In genomic region chr17:29594441-29595090, GRCh38 we compare ENCODE assay signal across 8 cellular contexts. TPM values are rescaled to one million over a fixed set of nuclear protein-coding genes. Genes with fewer than 3 reads are reported as not detected.
DNase-seq lines count a peak whose midpoint lies in the region; ATAC-seq and TF ChIP-seq lines count a peak whose summit lies in the region.

No MANE protein-coding gene starts in this region.

- peak overlapping the region; percentile 95 for H3K4me3 ChIP-seq in left ventricle myocardium inferior
- no peak overlapping the region for H3K4me3 ChIP-seq in upper lobe of right lung
- no peak overlapping the region for H3K4me3 ChIP-seq in prostate gland

- no peak for TF ChIP-seq POLR2A in prostate gland (IDR thresholded peaks at IDR 0.05)

- no peaks in the 10 kb centered on the region for H3K27me3 Mint-ChIP-seq in activated T-helper 17 cell treated with anti-CD3 and anti-CD28 coated beads, Interleukin-2, amount 50 U/mL, for 72 hours

- no peaks in the 10 kb centered on the region for H3K9me3 Mint-ChIP-seq in activated T-helper 17 cell treated with anti-CD3 and anti-CD28 coated beads, Interleukin-2, amount 50 U/mL, for 72 hours

- H3K27ac ChIP-seq in left ventricle myocardium inferior (replicated peaks) (no peak overlapping the region), layer of hippocampus (ENCODE audit: low read depth, low read length) (peak overlapping the region; percentile 52), upper lobe of right lung (no peak overlapping the region), prostate gland (no peak overlapping the region)

- TF ChIP-seq CTCF in left ventricle myocardium inferior (IDR thresholded peaks at IDR 0.05; ENCODE audit: borderline replicate concordance) (no peak), upper lobe of right lung (IDR thresholded peaks at IDR 0.05) (no peak), prostate gland (IDR thresholded peaks at IDR 0.05) (no peak)

- intact Hi-C loops in left ventricle myocardium inferior (cut with micrococcal nuclease) (no loop called here), left ventricle myocardium superior (cut with micrococcal nuclease) (no loop called here), upper lobe of right lung (cut with DNase I) (no loop called here), prostate gland (cut with DNase I) (no loop called here)

- DNase-seq in left ventricle myocardium inferior = no peak
- DNase-seq in left ventricle myocardium superior = no peak
- DNase-seq in upper lobe of right lung = peak; percentile 62
- no peak for DNase-seq in prostate gland (ENCODE audit: low spot score)
- no peak for DNase-seq in NCI-H82 (lab: John Stamatoyannopoulos, UW)

- no peak overlapping the region for H3K27ac Mint-ChIP-seq in activated T-helper 17 cell treated with anti-CD3 and anti-CD28 coated beads, Interleukin-2, amount 50 U/mL, for 72 hours

- H3K27me3 ChIP-seq in left ventricle myocardium inferior (ENCODE audit: low read depth) (no peaks in the 10 kb centered on the region), layer of hippocampus (ENCODE audit: control insufficient read depth, insufficient read depth, low read length) (no peaks in the 10 kb centered on the region), upper lobe of right lung (no peaks in the 10 kb centered on the region), prostate gland (replicated peaks; ENCODE audit: insufficient read depth) (no peaks in the 10 kb centered on the region)

- H3K4me1 Mint-ChIP-seq in activated T-helper 17 cell treated with anti-CD3 and anti-CD28 coated beads, Interleukin-2, amount 50 U/mL, for 72 hours = no peaks in the 10 kb centered on the region

- 84% methylated on average over 12 of the region's 12 CpGs for WGBS in prostate gland

- H3K36me3 ChIP-seq in left ventricle myocardium inferior (no peaks in the 10 kb centered on the region), upper lobe of right lung (no peaks in the 10 kb centered on the region), prostate gland (no peaks in the 10 kb centered on the region)

- H3K4me1 ChIP-seq in left ventricle myocardium inferior (peaks cover 72% of the 10 kb centered on the region), upper lobe of right lung (peaks cover 38% of the 10 kb centered on the region), prostate gland (replicated peaks) (peaks cover 16% of the 10 kb centered on the region)

- no peaks in the 10 kb centered on the region for H3K36me3 Mint-ChIP-seq in activated T-helper 17 cell treated with anti-CD3 and anti-CD28 coated beads, Interleukin-2, amount 50 U/mL, for 72 hours (ENCODE audit: low read depth)

- H3K9me3 ChIP-seq in left ventricle myocardium inferior (replicated peaks) (no peaks in the 10 kb centered on the region), upper lobe of right lung (no peaks in the 10 kb centered on the region), prostate gland (no peaks in the 10 kb centered on the region)

- ATAC-seq in left ventricle myocardium superior (no peak), upper lobe of right lung (no peak), GM18909 (IDR thresholded peaks at IDR 0.05; ENCODE audit: poor library complexity, unreplicated experiment) (no peak)
- no peak for ATAC-seq in activated T-helper 17 cell treated with anti-CD3 and anti-CD28 coated beads, Interleukin-2, amount 50 U/mL, for 72 hours (replicated peaks)

- H3K4me3 Mint-ChIP-seq in activated T-helper 17 cell treated with anti-CD3 and anti-CD28 coated beads, Interleukin-2, amount 50 U/mL, for 72 hours = peak overlapping the region; percentile 71

RNA-seq across cellular contexts. Expression of gene ANKRD13B, which starts 1.6 kb away (rescaled TPM):
- 5.9 TPM for total RNA-seq in left ventricle myocardium inferior
- 8.3 TPM for total RNA-seq in left ventricle myocardium superior
- 10 to 100 TPM; 10.4 to 27.7 TPM for total RNA-seq in activated T-helper 17 cell treated with anti-CD3 and anti-CD28 coated beads, Interleukin-2, amount 50 U/mL, for 72 hours
- 6.8 TPM for total RNA-seq in upper lobe of right lung
- 10 to 100 TPM in 1 of 2 donors, 1 to 10 TPM in 1; 2.7 to 30.0 TPM for total RNA-seq in prostate gland

RNA-seq across cellular contexts. Expression of gene GIT1, which starts 5.1 kb away (rescaled TPM):
- 31.9 TPM for total RNA-seq in left ventricle myocardium inferior
- 31.5 TPM for total RNA-seq in left ventricle myocardium superior
- 10 to 100 TPM; 52.4 to 65.7 TPM for total RNA-seq in activated T-helper 17 cell treated with anti-CD3 and anti-CD28 coated beads, Interleukin-2, amount 50 U/mL, for 72 hours
- total RNA-seq in upper lobe of right lung = 64.8 TPM
- 10 to 100 TPM; 29.1 to 86.9 TPM for total RNA-seq in prostate gland

RNA-seq across cellular contexts. Expression of gene TP53I13, which starts 26.1 kb away (rescaled TPM):
- total RNA-seq in left ventricle myocardium inferior = 37.2 TPM
- 40.1 TPM for total RNA-seq in left ventricle myocardium superior
- total RNA-seq in activated T-helper 17 cell treated with anti-CD3 and anti-CD28 coated beads, Interleukin-2, amount 50 U/mL, for 72 hours = 10 to 100 TPM; 45.7 to 58.1 TPM
- total RNA-seq in upper lobe of right lung = 51.9 TPM
- 10 to 100 TPM; 52.5 to 82.0 TPM for total RNA-seq in prostate gland

RNA-seq across cellular contexts. Expression of gene ABHD15, which starts 27.7 kb away (rescaled TPM):
- total RNA-seq in left ventricle myocardium inferior (5.9 TPM), left ventricle myocardium superior (6.4 TPM), upper lobe of right lung (10.9 TPM), prostate gland (10 to 100 TPM in 1 of 2 donors, 1 to 10 TPM in 1; 9.1 to 14.8 TPM)
- 10 to 100 TPM; 10.1 to 15.1 TPM for total RNA-seq in activated T-helper 17 cell treated with anti-CD3 and anti-CD28 coated beads, Interleukin-2, amount 50 U/mL, for 72 hours

RNA-seq across cellular contexts. Expression of gene CORO6, which starts 28.1 kb away (rescaled TPM):
- total RNA-seq in left ventricle myocardium inferior (101 TPM), left ventricle myocardium superior (104 TPM), upper lobe of right lung (7.7 TPM), prostate gland (10 to 100 TPM; 23.4 to 33.5 TPM)
- total RNA-seq in activated T-helper 17 cell treated with anti-CD3 and anti-CD28 coated beads, Interleukin-2, amount 50 U/mL, for 72 hours = 10 to 100 TPM in 1 of 2 donors, 1 to 10 TPM in 1; 2.5 to 12.0 TPM
